Comparison of ENCODE assay signal across 8 cellular contexts in the genomic region with DNA sequence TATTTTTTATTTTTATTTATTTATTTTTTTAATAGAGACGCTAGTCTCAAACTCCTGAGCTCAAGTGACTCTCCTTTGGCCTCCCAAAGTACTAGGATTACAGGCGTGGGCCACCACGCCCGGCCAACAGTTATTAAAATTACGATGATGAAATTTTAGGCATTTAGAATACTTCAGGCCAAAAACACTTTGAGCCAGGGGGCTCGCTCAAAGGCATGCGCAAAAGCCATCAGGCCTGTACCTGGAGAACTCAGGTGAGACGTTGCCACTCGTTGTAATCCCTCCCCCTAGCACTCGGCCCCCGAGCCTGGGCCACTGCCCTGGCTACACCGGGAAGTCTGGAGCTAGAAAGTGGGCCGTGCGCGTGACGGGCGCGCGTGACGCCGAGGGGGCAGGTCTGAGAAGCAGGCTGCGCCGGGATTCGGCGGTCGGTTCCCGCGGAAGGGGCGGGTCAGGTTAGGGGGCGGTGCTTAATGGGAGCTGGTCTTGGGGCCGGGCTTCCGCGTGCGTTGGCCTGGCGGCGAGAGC. TPM values are rescaled to one million over a fixed set of nuclear protein-coding genes. Genes with fewer than 3 reads are reported as not detected.
DNase-seq lines count a peak whose midpoint lies in the region; ATAC-seq and TF ChIP-seq lines count a peak whose summit lies in the region.

No MANE protein-coding gene starts in this region.

- peak overlapping the region; percentile 74 for H3K27ac ChIP-seq in HUES48 (ENCODE audit: low read depth, low read length)

- H3K4me3 ChIP-seq in HUES48 (ENCODE audit: low read depth, low read length) (peak overlapping the region; percentile 59), NT2/D1 (ENCODE audit: insufficient read length, low read depth) (peak overlapping the region; percentile 45)

- ATAC-seq in GM21423 (IDR thresholded peaks at IDR 0.05; ENCODE audit: unreplicated experiment): peak; percentile 95

- H3K9ac ChIP-seq in HUES48 (ENCODE audit: low read depth, low read length) (peak overlapping the region; percentile 35), NT2/D1 (ENCODE audit: insufficient read length, low read depth) (peak overlapping the region; percentile 72)

- H3K4me1 Mint-ChIP-seq in Calu3 (ENCODE audit: low read depth, unreplicated experiment) (no peaks in the 10 kb centered on the region), endothelial cell (ENCODE audit: unreplicated experiment) (no peaks in the 10 kb centered on the region), mesothelial cell of epicardium (peaks cover 9% of the 10 kb centered on the region)

- H3K27me3 ChIP-seq in HUES48 (ENCODE audit: control insufficient read depth, insufficient read depth, low read length): no peaks in the 10 kb centered on the region
- no peaks in the 10 kb centered on the region for H3K27me3 ChIP-seq in NT2/D1 (ENCODE audit: insufficient read depth, insufficient read length)

- H3K27ac Mint-ChIP-seq in Calu3 (ENCODE audit: unreplicated experiment): peak overlapping the region; percentile 66
- no peak overlapping the region for H3K27ac Mint-ChIP-seq in endothelial cell (ENCODE audit: unreplicated experiment)
- H3K27ac Mint-ChIP-seq in mesothelial cell of epicardium: peak overlapping the region; percentile 92

- no peak for TF ChIP-seq CTCF in Calu3 (IDR thresholded peaks at IDR 0.05; ENCODE audit: unreplicated experiment)
- no peak for TF ChIP-seq CTCF in endothelial cell (IDR thresholded peaks at IDR 0.05; ENCODE audit: unreplicated experiment)
- TF ChIP-seq CTCF in mesothelial cell of epicardium (IDR thresholded peaks at IDR 0.05; ENCODE audit: unreplicated experiment): no peak

- H3K36me3 ChIP-seq in HUES48 (ENCODE audit: control insufficient read depth, insufficient read depth, low read length) (no peaks in the 10 kb centered on the region), NT2/D1 (ENCODE audit: insufficient read depth, insufficient read length, low read length) (no peaks in the 10 kb centered on the region)

- CTCF ChIA-PET in Calu3 (lab: Charles Lee): interaction anchor here (0.6 to 1.8 kb wide), 12 partner anchors 10 to 380 kb away, joined by 3 to 9 read pairs (median 4); a partner anchor contains a TSS

- DNase-seq in Calu3 (peak; percentile 100), NT2/D1 (ENCODE audit: low read depth, low spot score) (peak; percentile 68), endothelial cell (ENCODE audit: low spot score) (peak; percentile 100), mesothelial cell of epicardium (ENCODE audit: low spot score in 2 of 2, unreplicated experiment in 2 of 2) (peak; percentile 96 to 98)
- DNase-seq in activated CD8-positive, alpha-beta memory T cell treated with anti-CD3 and anti-CD28 coated beads, Interleukin-2, amount 50 U/mL, for 4 hours: peak; percentile 99
- DNase-seq in stimulated activated CD8-positive, alpha-beta memory T cell treated with anti-CD3 and anti-CD28 coated beads, Interleukin-15, amount 100 ng/mL, for 4 hours (ENCODE audit: low read depth in 2 of 2): peak; percentile 97

- H3K27me3 Mint-ChIP-seq in Calu3 (ENCODE audit: unreplicated experiment) (no peaks in the 10 kb centered on the region), endothelial cell (ENCODE audit: unreplicated experiment) (no peaks in the 10 kb centered on the region), mesothelial cell of epicardium (ENCODE audit: low read depth) (no peaks in the 10 kb centered on the region)

- peak overlapping the region; percentile 80 for H3K4me3 Mint-ChIP-seq in Calu3 (ENCODE audit: low read depth, unreplicated experiment)
- H3K4me3 Mint-ChIP-seq in endothelial cell (ENCODE audit: unreplicated experiment): peak overlapping the region; percentile 80
- peak overlapping the region; percentile 80 for H3K4me3 Mint-ChIP-seq in mesothelial cell of epicardium

- H3K4me1 ChIP-seq in HUES48 (ENCODE audit: control insufficient read depth, insufficient read depth, low read length) (0 out of 2 replicates have a peak, but pooled peaks cover 5% of the 10 kb centered on the region), NT2/D1 (ENCODE audit: insufficient read depth, insufficient read length) (no peaks in the 10 kb centered on the region)

- H3K9me3 ChIP-seq in HUES48 (ENCODE audit: control insufficient read depth, insufficient read depth, low read length): no peaks in the 10 kb centered on the region
- no peaks in the 10 kb centered on the region for H3K9me3 ChIP-seq in NT2/D1 (ENCODE audit: insufficient read depth, low read length)

- BruUV-seq in Calu3 (replicated peaks; lab: Mats Ljungman, UMichigan): TSS peak; percentile 99

- intact Hi-C loops in Calu3 (cut with micrococcal nuclease; ENCODE audit: unreplicated experiment): no loop called here

- H3K36me3 Mint-ChIP-seq in Calu3 (ENCODE audit: insufficient read depth, unreplicated experiment) (peaks cover 16% of the 10 kb centered on the region), endothelial cell (ENCODE audit: low read depth, unreplicated experiment) (no peaks in the 10 kb centered on the region), mesothelial cell of epicardium (peaks cover 2% of the 10 kb centered on the region)

- no peaks in the 10 kb centered on the region for H3K9me3 Mint-ChIP-seq in Calu3 (ENCODE audit: low read depth, unreplicated experiment)
- no peaks in the 10 kb centered on the region for H3K9me3 Mint-ChIP-seq in endothelial cell (ENCODE audit: unreplicated experiment)
- H3K9me3 Mint-ChIP-seq in mesothelial cell of epicardium: no peaks in the 10 kb centered on the region

RNA-seq across cellular contexts. Expression of a gene that starts 0.3 kb away (rescaled TPM):
- total RNA-seq in Calu3 (2022) (17.8 and 20.5 TPM in 2 replicates), endothelial cell (ENCODE audit: unreplicated experiment) (17.5 TPM), mesothelial cell of epicardium (39.7 to 47.2 TPM (median 46.1 TPM) in 3 replicates)

RNA-seq across cellular contexts. Expression of a gene that starts 46.0 kb away (rescaled TPM):
- 5.1 and 7.6 TPM in 2 replicates for total RNA-seq in Calu3 (2022)
- total RNA-seq in endothelial cell (ENCODE audit: unreplicated experiment): 1.6 TPM
- total RNA-seq in mesothelial cell of epicardium: 11.9 to 13.4 TPM (median 13.3 TPM) in 3 replicates

Comparison
In these comparisons a context has a peak if more than half of its experiments do, and no peak if none do; other contexts are left out.
1. Peak in every context shown above with its lines: DNase-seq, ATAC-seq, H3K4me3 ChIP-seq and H3K27ac ChIP-seq.